ENCODE assay signal across 8 cellular contexts in the genomic region with DNA sequence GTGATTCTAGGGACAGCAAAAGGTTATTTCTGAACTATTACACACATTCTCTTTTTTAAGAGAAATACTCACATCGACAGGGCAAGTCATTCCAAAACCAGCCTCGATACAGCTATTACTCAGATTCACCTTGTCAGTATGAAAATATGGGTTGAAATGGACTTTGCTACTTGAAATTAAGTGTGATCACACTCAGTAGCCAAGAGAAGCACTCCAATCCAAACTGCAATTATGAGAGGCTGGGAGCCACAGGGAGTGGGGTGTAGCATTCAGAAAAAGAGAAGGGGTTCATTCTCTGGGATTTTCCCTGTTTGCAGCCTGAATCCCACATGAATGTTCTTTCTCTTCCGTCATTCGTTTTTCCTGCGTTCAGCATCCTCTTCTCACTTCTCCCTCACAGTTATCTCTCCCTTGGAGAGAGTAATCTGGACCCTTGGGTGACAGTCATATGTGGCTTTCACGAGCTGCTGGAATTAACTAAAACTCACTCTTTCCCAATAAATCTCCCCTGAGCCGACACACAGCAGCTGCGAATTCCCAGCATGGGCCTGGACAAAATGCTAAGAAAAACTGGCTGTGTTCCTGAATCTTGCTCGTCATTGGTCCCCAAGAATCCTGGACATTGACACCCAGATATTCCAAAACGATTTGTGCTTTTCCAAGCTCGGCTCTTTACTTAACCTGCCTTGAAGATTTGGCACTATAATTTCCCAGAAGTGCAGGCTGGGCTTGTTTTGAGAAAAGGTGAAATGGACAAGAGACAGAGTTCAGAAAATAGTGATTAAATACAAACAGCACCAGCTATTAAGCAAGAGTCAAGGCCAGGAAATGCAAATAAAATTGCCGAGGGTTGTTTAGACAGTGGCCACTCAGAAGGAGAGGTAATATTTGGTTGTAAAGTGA.
DNase-seq lines count a peak whose midpoint lies in the region; ATAC-seq and TF ChIP-seq lines count a peak whose summit lies in the region.

No MANE protein-coding gene starts in this region.

- ATAC-seq in GM19468 (IDR thresholded peaks at IDR 0.05; ENCODE audit: extremely low read depth, unreplicated experiment) (peak; percentile 27), HG03521 (IDR thresholded peaks at IDR 0.05; ENCODE audit: unreplicated experiment) (peak; percentile 46)

- 38% methylated on average over 12 of the region's 12 CpGs for WGBS in prostate gland

- no peak overlapping the region for H3K27ac Mint-ChIP-seq in endothelial cell (ENCODE audit: unreplicated experiment)

- H3K9me3 Mint-ChIP-seq in endothelial cell (ENCODE audit: unreplicated experiment) = no peaks in the 10 kb centered on the region

- H3K4me3 ChIP-seq in GM12865 (ENCODE audit: low read depth, low read length) = peak overlapping the region; percentile 68
- no peak overlapping the region for H3K4me3 ChIP-seq in prostate gland

- no peak for TF ChIP-seq POLR2A in prostate gland (IDR thresholded peaks at IDR 0.05)

- no peaks in the 10 kb centered on the region for H3K36me3 Mint-ChIP-seq in endothelial cell (ENCODE audit: low read depth, unreplicated experiment)

- no peak overlapping the region for H3K4me3 Mint-ChIP-seq in endothelial cell (ENCODE audit: unreplicated experiment)

- peaks cover 5% of the 10 kb centered on the region for H3K4me1 ChIP-seq in prostate gland (replicated peaks)

- no peak for TF ChIP-seq CTCF in GM12865 (IDR thresholded peaks at IDR 0.05; ENCODE audit: insufficient read depth, low read depth, low read length, missing control alignments)
- no peak for TF ChIP-seq CTCF in prostate gland (IDR thresholded peaks at IDR 0.05)
- TF ChIP-seq CTCF in endothelial cell (IDR thresholded peaks at IDR 0.05; ENCODE audit: unreplicated experiment) = no peak

- H3K27me3 Mint-ChIP-seq in endothelial cell (ENCODE audit: unreplicated experiment) = no peaks in the 10 kb centered on the region

- peak; percentile 93 for DNase-seq in GM12865 (ENCODE audit: low read depth)
- DNase-seq in caudate nucleus (lab: John Stamatoyannopoulos, UW) = peak in 3 of 61 donors; percentile 2 to 50 (median 42)
- DNase-seq in prostate gland (ENCODE audit: low spot score) = no peak
- DNase-seq in OCI-M2 (lab: John Stamatoyannopoulos, UW; ENCODE audit: unreplicated experiment) = no peak
- DNase-seq in endothelial cell (ENCODE audit: low spot score) = no peak
- DNase-seq in NCI-H510A (lab: John Stamatoyannopoulos, UW) = no peak

- H3K27me3 ChIP-seq in prostate gland (replicated peaks; ENCODE audit: insufficient read depth) = no peaks in the 10 kb centered on the region

- peak overlapping the region; percentile 24 for H3K27ac ChIP-seq in caudate nucleus (ENCODE audit: low read depth, low read length)
- peak overlapping the region; percentile 49 to 59 for H3K27ac ChIP-seq in prostate gland

- intact Hi-C loops in prostate gland (cut with DNase I) = no loop called here

- no peaks in the 10 kb centered on the region for H3K36me3 ChIP-seq in prostate gland

- H3K4me1 Mint-ChIP-seq in endothelial cell (ENCODE audit: unreplicated experiment) = peaks cover 9% of the 10 kb centered on the region

- H3K9me3 ChIP-seq in prostate gland = no peaks in the 10 kb centered on the region
